In genomic region chr20:36761125-36761524, GRCh38 we compare ENCODE assay signal across 16 cellular contexts.
"Had no signal": no experiment of that assay in that cellular context is flagged by ENCODE, and none has a peak within 500 bp of the region (broad histone marks: within the 10 kb centered on the region; RNA-seq: fewer than 3 reads in every experiment).

No MANE protein-coding gene starts in this region.

- H3K27ac ChIP-seq: body of pancreas, gastroesophageal sphincter, stomach, thoracic aorta had no signal

- H3K27me3 Mint-ChIP-seq: activated B cell treated with CpG ODN at 0.5 μM for 24 hours; effector memory CD8-positive, alpha-beta T cell; naive thymus-derived CD8-positive, alpha-beta T cell had no signal

- H3K36me3 ChIP-seq: thoracic aorta had no signal

- ATAC-seq: activated naive CD4-positive, alpha-beta T cell treated with anti-CD3 and anti-CD28 coated beads, Interleukin-2, amount 50 U/mL, for 72 hours; body of pancreas; effector memory CD8-positive, alpha-beta T cell; gastroesophageal sphincter; left lobe of liver; mucosa of descending colon; naive thymus-derived CD8-positive, alpha-beta T cell had no signal

- H3K27ac Mint-ChIP-seq: activated B cell treated with CpG ODN at 0.5 μM for 24 hours; naive thymus-derived CD8-positive, alpha-beta T cell had no signal

- H3K4me3 Mint-ChIP-seq: activated B cell treated with CpG ODN at 0.5 μM for 24 hours; effector memory CD8-positive, alpha-beta T cell; naive thymus-derived CD8-positive, alpha-beta T cell had no signal

- H3K9me3 ChIP-seq: body of pancreas, gastroesophageal sphincter, mucosa of descending colon, stomach, thoracic aorta had no signal

- DNase-seq: activated B cell treated with CpG ODN at 0.5 μM for 24 hours; amniotic stem cell; body of pancreas; central memory CD4-positive, alpha-beta T cell; cortex of kidney; effector memory CD8-positive, alpha-beta T cell; islet precursor cell; mucosa of descending colon; naive thymus-derived CD8-positive, alpha-beta T cell; stimulated activated CD4-positive, alpha-beta T cell treated with anti-CD3 and anti-CD28 coated beads, Interleukin-12 subunit alpha, Interleukin-12 subunit beta, amount 100 ng/mL, for 4 hours; stomach; T-helper 1 cell had no signal

- H3K27me3 ChIP-seq: body of pancreas, gastroesophageal sphincter, stomach had no signal

- H3K9me3 Mint-ChIP-seq: activated B cell treated with CpG ODN at 0.5 μM for 24 hours; activated naive CD4-positive, alpha-beta T cell treated with anti-CD3 and anti-CD28 coated beads, Interleukin-2, amount 50 U/mL, for 72 hours; effector memory CD8-positive, alpha-beta T cell; naive thymus-derived CD8-positive, alpha-beta T cell had no signal

- H3K4me3 ChIP-seq: body of pancreas, gastroesophageal sphincter, mucosa of descending colon, stomach, thoracic aorta had no signal

- H3K4me1 ChIP-seq: body of pancreas had no signal
